In the genomic region with DNA sequence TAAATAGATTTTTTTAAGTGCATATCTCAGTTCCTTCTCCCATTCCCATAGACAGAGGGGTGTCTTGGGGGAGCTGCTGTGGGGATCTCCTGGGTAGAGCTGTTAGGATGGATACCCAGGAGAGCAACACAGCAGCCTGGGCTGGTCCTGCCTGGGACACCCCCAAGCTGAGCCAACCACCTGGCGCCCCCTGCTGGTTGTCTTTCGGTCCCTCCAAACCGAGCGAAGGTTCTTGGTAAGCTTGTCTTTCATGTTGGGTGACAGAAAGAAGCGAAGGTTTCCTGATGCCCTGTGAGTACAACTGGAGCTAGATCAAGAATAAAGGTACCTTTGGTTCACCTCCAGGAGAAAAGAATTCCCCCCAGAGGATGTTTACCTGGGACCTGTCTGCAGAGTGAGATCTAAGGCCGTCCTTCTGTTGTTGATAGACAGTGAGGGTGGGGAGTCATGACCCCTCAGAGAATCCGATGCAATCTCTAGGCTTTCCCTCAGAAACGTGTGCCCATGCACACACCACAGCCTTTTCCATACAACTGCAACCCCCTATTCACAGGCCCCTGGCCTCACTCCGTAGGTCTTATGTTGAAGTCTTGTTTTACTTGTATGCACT, we compare ENCODE assay signal across 8 cellular contexts. TPM values are rescaled to one million over a fixed set of nuclear protein-coding genes. Genes with fewer than 3 reads are reported as not detected.
DNase-seq lines count a peak whose midpoint lies in the region; ATAC-seq and TF ChIP-seq lines count a peak whose summit lies in the region.

No MANE protein-coding gene starts in this region.

- H3K79me2 ChIP-seq in GM23248 (ENCODE audit: insufficient read depth) (peaks cover 98% of the 10 kb centered on the region), mammary epithelial cell (ENCODE audit: insufficient read depth, low read length) (peaks cover 52% of the 10 kb centered on the region)

- CTCF ChIA-PET in activated B cell treated with CpG ODN at 0.5 μM for 24 hours (lab: Charles Lee) (interaction anchor here (0.7 to 9.8 kb wide), 30 partner anchors 11 to 559 kb away, joined by 3 to 250 read pairs (median 4); no protein-coding TSS in a partner anchor), mammary epithelial cell (lab: Charles Lee; ENCODE audit: low non-redundant PET) (interaction anchor here (0.5 to 1.0 kb wide), 3 partner anchors 40 to 117 kb away, joined by 3 to 4 read pairs (median 4); no protein-coding TSS in a partner anchor)

- H3K4me1 ChIP-seq in GM23248 (ENCODE audit: insufficient read depth) (peaks cover 13% of the 10 kb centered on the region), mammary epithelial cell (ENCODE audit: insufficient read depth, low read length) (no peaks in the 10 kb centered on the region)

- H3K9me3 ChIP-seq in GM23248 (ENCODE audit: low read depth) (no peaks in the 10 kb centered on the region), mammary epithelial cell (replicated peaks; ENCODE audit: insufficient read depth, low read length) (no peaks in the 10 kb centered on the region)

- H3K9me3 Mint-ChIP-seq in activated B cell treated with CpG ODN at 0.5 μM for 24 hours: no peaks in the 10 kb centered on the region

- no peak overlapping the region for H3K27ac Mint-ChIP-seq in activated B cell treated with CpG ODN at 0.5 μM for 24 hours

- H3K9ac ChIP-seq in GM23248 (no peak overlapping the region), mammary epithelial cell (ENCODE audit: insufficient read depth, low read length) (no peak overlapping the region)

- TF ChIP-seq CTCF in activated B cell treated with CpG ODN at 0.5 μM for 24 hours (IDR thresholded peaks at IDR 0.05) (peak; percentile 63), mammary epithelial cell (conservative IDR thresholded peaks at IDR 0.05 in 1 of 2, IDR thresholded peaks at IDR 0.05 in 1 of 2; ENCODE audit: extremely low read depth in 1 of 2, insufficient read depth in 1 of 2, low read depth in 1 of 2, low read length in 2 of 2) (peak; percentile 82 to 96)

- DNase-seq in DMS153 treated with DMSO at 0.1 percent for 48 hours (lab: John Stamatoyannopoulos, UW; ENCODE audit: unreplicated experiment): peak; percentile 47
- DNase-seq in GM23248: peak; percentile 76
- DNase-seq in NCI-H1105 (lab: John Stamatoyannopoulos, UW): peak; percentile 69
- DNase-seq in activated B cell treated with CpG ODN at 0.5 μM for 24 hours: peak; percentile 73
- peak; percentile 56 for DNase-seq in mammary epithelial cell
- DNase-seq in kidney tubule cell (ENCODE audit: low spot score): peak; percentile 70
- peak; percentile 78 to 93 for DNase-seq in stimulated activated CD4-positive, alpha-beta T cell treated with anti-CD3 and anti-CD28 coated beads, Interleukin-4, amount 100 ng/mL, for 48 hours (ENCODE audit: low read depth in 2 of 2)

- peaks cover 26% of the 10 kb centered on the region for H3K4me1 Mint-ChIP-seq in activated B cell treated with CpG ODN at 0.5 μM for 24 hours

- H3K27me3 ChIP-seq in GM23248 (replicated peaks; ENCODE audit: insufficient read depth) (no peaks in the 10 kb centered on the region), mammary epithelial cell (ENCODE audit: insufficient read depth, low read length) (no peaks in the 10 kb centered on the region)

- in situ Hi-C loops in GM23248 (cut with MboI) (loop anchor here (10.0 kb wide), 1 partner anchor 229 kb away; no protein-coding TSS in a partner anchor), mammary epithelial cell (cut with MboI; ENCODE audit: low sequenced_read_pairs in 2 of 2) (loop anchor here in 1 of 2 donors (5.0 kb wide), 1 partner anchor 117 kb away; no protein-coding TSS in a partner anchor)

- H3K9me2 ChIP-seq in GM23248 (ENCODE audit: insufficient read depth): no peaks in the 10 kb centered on the region

- H3K27me3 Mint-ChIP-seq in activated B cell treated with CpG ODN at 0.5 μM for 24 hours: no peaks in the 10 kb centered on the region

- peaks cover 58% of the 10 kb centered on the region for H3K36me3 ChIP-seq in GM23248 (ENCODE audit: low read depth)
- H3K36me3 ChIP-seq in mammary epithelial cell (ENCODE audit: insufficient read depth, low read length): peaks cover 38% of the 10 kb centered on the region

- peak; percentile 87 for ATAC-seq in activated B cell treated with CpG ODN at 0.5 μM for 24 hours (ENCODE audit: low read depth)
- ATAC-seq in HG02884 (IDR thresholded peaks at IDR 0.05; ENCODE audit: unreplicated experiment): no peak

- POLR2A ChIA-PET in activated B cell treated with CpG ODN at 0.5 μM for 24 hours (lab: Charles Lee): interaction anchor here (0.8 to 1.9 kb wide), 8 partner anchors 13 to 117 kb away, joined by 3 to 14 read pairs (median 5); no protein-coding TSS in a partner anchor

- H2AFZ ChIP-seq in GM23248 (no peak overlapping the region), mammary epithelial cell (ENCODE audit: low read depth, low read length) (no peak overlapping the region)

- no peaks in the 10 kb centered on the region for H4K20me1 ChIP-seq in GM23248 (ENCODE audit: insufficient read depth)
- no peaks in the 10 kb centered on the region for H4K20me1 ChIP-seq in mammary epithelial cell (ENCODE audit: insufficient read depth, low read length)

- no TSS peak for BruUV-seq in mammary epithelial cell (replicated peaks; lab: Mats Ljungman, UMichigan)

- H3K4me2 ChIP-seq in GM23248 (ENCODE audit: unreplicated experiment): no peak overlapping the region
- H3K4me2 ChIP-seq in mammary epithelial cell (ENCODE audit: insufficient read depth, low read depth, low read length): no peak overlapping the region

- peaks cover 54% of the 10 kb centered on the region for H3K36me3 Mint-ChIP-seq in activated B cell treated with CpG ODN at 0.5 μM for 24 hours (ENCODE audit: low read depth)

- no peak overlapping the region for H3K4me3 Mint-ChIP-seq in activated B cell treated with CpG ODN at 0.5 μM for 24 hours

- H3K4me3 ChIP-seq in GM23248 (no peak overlapping the region), mammary epithelial cell (replicated peaks in 1 of 3; ENCODE audit: insufficient read depth in 1 of 3, low read depth in 2 of 3, low read length in 3 of 3) (no peak overlapping the region)

- dilution Hi-C loops in mammary epithelial cell (cut with HindIII; ENCODE audit: low sequenced_read_pairs): loop anchor here (5.0 kb wide), 2 partner anchors 78 to 117 kb away; no protein-coding TSS in a partner anchor

- no peak overlapping the region for H3K27ac ChIP-seq in GM23248
- H3K27ac ChIP-seq in mammary epithelial cell (ENCODE audit: insufficient read depth, low read depth, low read length): no peak overlapping the region

- intact Hi-C loops in activated B cell treated with CpG ODN at 0.5 μM for 24 hours (cut with micrococcal nuclease): loop anchor here (1.0 to 5.0 kb wide), 6 partner anchors 29 to 560 kb away; no protein-coding TSS in a partner anchor
- intact Hi-C loops in mammary epithelial cell (cut with micrococcal nuclease): loop anchor here (1.0 to 10.0 kb wide), 3 partner anchors 50 to 559 kb away; no protein-coding TSS in a partner anchor

- WGBS in GM23248 (ENCODE audit: low coverage in 1 of 2, low lambda C conversion rate in 2 of 2, missing lambda C conversion rate in 2 of 2), 2 experiments: 49 to 60% methylated on average over 9 of the region's 9 CpGs
- 43% methylated on average over 7 of the region's 9 CpGs for WGBS in mammary epithelial cell (ENCODE audit: low coverage, missing lambda C conversion rate)

- H3F3A ChIP-seq in GM23248 (ENCODE audit: insufficient read depth): peaks cover 18% of the 10 kb centered on the region

RNA-seq across cellular contexts. Expression of a gene that starts 50.8 kb away (rescaled TPM):
- 77.8 and 89.6 TPM in 2 replicates for total RNA-seq in GM23248 (2014; rRNA removed; shearing (Covaris generic))
- 76.5 and 80.4 TPM in 2 replicates for polyA plus RNA-seq in GM23248 (2016; fragmentation: Nextera tagmentation; extraction: Ambion mirVana)
- 38.8 and 40.0 TPM in 2 replicates for total RNA-seq in activated B cell treated with CpG ODN at 0.5 μM for 24 hours
- total RNA-seq in mammary epithelial cell: 10 to 100 TPM; 31.5 to 59.0 TPM
- polyA plus RNA-seq in mammary epithelial cell: 42.5 TPM
- 24.8 TPM for polyA minus RNA-seq in mammary epithelial cell
